13 cellular contexts compared by ENCODE assay signal in genomic region chr2:188766086-188766856, GRCh38.
DNase-seq lines count a peak whose midpoint lies in the region; ATAC-seq and TF ChIP-seq lines count a peak whose summit lies in the region.
"Had no signal": no experiment of that assay in that cellular context is flagged by ENCODE, and none has a peak within 500 bp of the region (broad histone marks: within the 10 kb centered on the region; RNA-seq: fewer than 3 reads in every experiment).

No MANE protein-coding gene starts in this region.

- H3K27ac ChIP-seq in HCT116 (ENCODE audit: low read depth, low read length) (no peak overlapping the region), heart right ventricle (no peak overlapping the region)

- H3K9ac ChIP-seq in HCT116 (ENCODE audit: low read length) = no peak overlapping the region

- no TSS peak for BruUV-seq in HCT116 (replicated peaks; lab: Mats Ljungman, UMichigan)

- TF ChIP-seq POLR2A in HCT116 (IDR thresholded peaks at IDR 0.05; ENCODE audit: borderline replicate concordance, extremely low read depth, insufficient read depth, insufficient read length) = no peak

- no peaks in the 10 kb centered on the region for H3K9me3 Mint-ChIP-seq in activated naive CD8-positive, alpha-beta T cell treated with anti-CD3 and anti-CD28 coated beads for 36 hours

- RAD21 ChIA-PET in HCT116 (lab: Charles Lee; ENCODE audit: low non-redundant PET in 1 of 2, low total read pairs in 2 of 2, uncharacterized antibody in 2 of 2, unreplicated experiment in 2 of 2) = no interaction called here

- TF ChIP-seq RAD21 in HCT116 (IDR thresholded peaks at IDR 0.05; ENCODE audit: low read depth) = no peak

- H3K36me3 ChIP-seq in HCT116 (ENCODE audit: control insufficient read depth in 1 of 2, insufficient read depth in 2 of 2, low read length in 2 of 2) (no peaks in the 10 kb centered on the region), heart right ventricle (no peaks in the 10 kb centered on the region)
- H3K36me3 ChIP-seq: HAP-1 had no signal

- ATAC-seq in HCT116 (no peak), heart right ventricle (no peak)

- H4K20me1 ChIP-seq in HCT116 (ENCODE audit: insufficient read depth) = no peaks in the 10 kb centered on the region

- H3K4me1 Mint-ChIP-seq in activated naive CD8-positive, alpha-beta T cell treated with anti-CD3 and anti-CD28 coated beads for 36 hours = no peaks in the 10 kb centered on the region
- H3K4me1 Mint-ChIP-seq: CD4-positive, CD25-positive, alpha-beta regulatory T cell had no signal

- DNase-seq in AG08395 (ENCODE audit: low spot score) (peak; percentile 14), HCT116 (ENCODE audit: low read depth, low spot score) (no peak), amniotic epithelial cell (ENCODE audit: low read depth) (peak; percentile 33), fibroblast of peridontal ligament (ENCODE audit: extremely low read depth) (peak; percentile 58), DMS53 (lab: John Stamatoyannopoulos, UW) (no peak), NCI-H2171 treated with DMSO at 0.1 percent for 48 hours (lab: John Stamatoyannopoulos, UW) (no peak), heart right ventricle (no peak)
- DNase-seq in activated naive CD8-positive, alpha-beta T cell treated with anti-CD3 and anti-CD28 coated beads for 36 hours = no peak
- DNase-seq: 8988T, DMS79, NCI-H1436 had no signal

- H3K4me2 ChIP-seq in HCT116 (ENCODE audit: low read length) = no peak overlapping the region

- no peak overlapping the region for H3K4me3 Mint-ChIP-seq in activated naive CD8-positive, alpha-beta T cell treated with anti-CD3 and anti-CD28 coated beads for 36 hours
- H3K4me3 Mint-ChIP-seq: CD4-positive, CD25-positive, alpha-beta regulatory T cell had no signal

- H3K27ac Mint-ChIP-seq in activated naive CD8-positive, alpha-beta T cell treated with anti-CD3 and anti-CD28 coated beads for 36 hours = no peak overlapping the region
- H3K27ac Mint-ChIP-seq: CD4-positive, CD25-positive, alpha-beta regulatory T cell had no signal

- 94% methylated on average over 3 of the region's 3 CpGs for WGBS in heart right ventricle, 2 donors

- POLR2A ChIA-PET in HCT116 (lab: Charles Lee) = no interaction called here

- H3K9me3 ChIP-seq in HCT116 (ENCODE audit: control insufficient read depth in 1 of 2, insufficient read depth in 1 of 2, low read depth in 1 of 2, low read length in 2 of 2) (no peaks in the 10 kb centered on the region), heart right ventricle (no peaks in the 10 kb centered on the region)
- H3K9me3 ChIP-seq: HAP-1 had no signal

- H3K27me3 Mint-ChIP-seq in activated naive CD8-positive, alpha-beta T cell treated with anti-CD3 and anti-CD28 coated beads for 36 hours = no peaks in the 10 kb centered on the region
- H3K27me3 Mint-ChIP-seq: CD4-positive, CD25-positive, alpha-beta regulatory T cell had no signal

- H3K27me3 ChIP-seq in HCT116 (ENCODE audit: insufficient read depth, low read length) = no peaks in the 10 kb centered on the region
- no peaks in the 10 kb centered on the region for H3K27me3 ChIP-seq in heart right ventricle

- H3K9me2 ChIP-seq in HCT116 (ENCODE audit: insufficient read depth) = no peaks in the 10 kb centered on the region

- no peaks in the 10 kb centered on the region for H3K36me3 Mint-ChIP-seq in activated naive CD8-positive, alpha-beta T cell treated with anti-CD3 and anti-CD28 coated beads for 36 hours
- H3K36me3 Mint-ChIP-seq: CD4-positive, CD25-positive, alpha-beta regulatory T cell had no signal

- intact Hi-C loops in HCT116 (cut with micrococcal nuclease) = loop anchor here (5.0 to 10.0 kb wide), 2 partner anchors 216 to 649 kb away; no protein-coding TSS in a partner anchor
- intact Hi-C loops in heart right ventricle (cut with DNase I) = loop anchor here in 1 of 10 donors (5.0 to 10.0 kb wide), 2 partner anchors 211 to 241 kb away; no protein-coding TSS in a partner anchor

- peak overlapping the region; percentile 42 for H2AFZ ChIP-seq in HCT116 (ENCODE audit: low read depth, low read length, poor library complexity, severe bottlenecking)

- H3K4me1 ChIP-seq in HCT116 (ENCODE audit: control insufficient read depth in 1 of 2, insufficient read depth in 2 of 2, low read length in 2 of 2) = no peaks in the 10 kb centered on the region
- H3K4me1 ChIP-seq in heart right ventricle = no peaks in the 10 kb centered on the region
- H3K4me1 ChIP-seq: HAP-1 had no signal

- no peaks in the 10 kb centered on the region for H3K79me2 ChIP-seq in HCT116 (ENCODE audit: insufficient read depth, low read length)

- TF ChIP-seq CTCF in HCT116 (IDR thresholded peaks at IDR 0.05 in 2 of 3, conservative IDR thresholded peaks at IDR 0.05 in 1 of 3; ENCODE audit: borderline replicate concordance in 1 of 3, insufficient read depth in 1 of 3, low read depth in 2 of 3, low read length in 2 of 3) (no peak), heart right ventricle (IDR thresholded peaks at IDR 0.05) (no peak)

- H3K4me3 ChIP-seq in HCT116 (replicated peaks in 1 of 2; ENCODE audit: low read depth in 1 of 2, low read length in 2 of 2) (no peak overlapping the region), heart right ventricle (no peak overlapping the region)
- H3K4me3 ChIP-seq: HAP-1 had no signal

- CTCF ChIA-PET in HCT116 (lab: Charles Lee) = interaction anchor here (1.3 kb wide), 1 partner anchor 218 kb away, joined by 5 read pairs; no protein-coding TSS in a partner anchor

TF ChIP-seq in HCT116, 20 proteins besides CTCF, POLR2A, EP300 and RAD21:
- no peak for TF ChIP-seq ZBTB33 (IDR thresholded peaks at IDR 0.05; ENCODE audit: extremely low read depth, insufficient replicate concordance, low read length)
- TF ChIP-seq SP1 (IDR thresholded peaks at IDR 0.05; ENCODE audit: low read depth) = no peak
- no peak for TF ChIP-seq ZNF274 (IDR thresholded peaks at IDR 0.05; ENCODE audit: low read depth, low read length)
- TF ChIP-seq SIN3A (IDR thresholded peaks at IDR 0.05; ENCODE audit: low read depth) = no peak
- no peak for TF ChIP-seq EZH2phosphoT487 (IDR thresholded peaks at IDR 0.05; ENCODE audit: borderline replicate concordance)
- no peak for TF ChIP-seq ZFX (IDR thresholded peaks at IDR 0.05)
- TF ChIP-seq MAX (IDR thresholded peaks at IDR 0.05) = no peak
- no peak for TF ChIP-seq POLR2AphosphoS5 (IDR thresholded peaks at IDR 0.05; ENCODE audit: low read depth, low read length)
- no peak for TF ChIP-seq CBX3 (IDR thresholded peaks at IDR 0.05; ENCODE audit: low read depth)
- TF ChIP-seq ATF3 (IDR thresholded peaks at IDR 0.05) = no peak
- TF ChIP-seq TCF7L2 (IDR thresholded peaks at IDR 0.05; ENCODE audit: borderline replicate concordance, extremely low read depth, insufficient read depth, insufficient read length) = no peak
- TF ChIP-seq FOSL1 (IDR thresholded peaks at IDR 0.05; ENCODE audit: low read depth) = no peak
- no peak for TF ChIP-seq JUND (IDR thresholded peaks at IDR 0.05)
- TF ChIP-seq REST (IDR thresholded peaks at IDR 0.05; ENCODE audit: low read depth) = no peak
- no peak for TF ChIP-seq EZH2 (IDR thresholded peaks at IDR 0.05)
- TF ChIP-seq YY1 (IDR thresholded peaks at IDR 0.05; ENCODE audit: extremely low read depth, insufficient replicate concordance, low read depth, low read length) = no peak
- no peak for TF ChIP-seq EGR1 (IDR thresholded peaks at IDR 0.05; ENCODE audit: low read depth)

Comparison
In these comparisons a context has a peak if more than half of its experiments do, and no peak if none do; other contexts are left out.
1. DNase-seq: peak in AG08395 (single experiment), amniotic epithelial cell (single experiment) and fibroblast of peridontal ligament (single experiment); none in HCT116 (single experiment), activated naive CD8-positive, alpha-beta T cell treated with anti-CD3 and anti-CD28 coated beads for 36 hours (single experiment), DMS53 (single experiment), NCI-H2171 treated with DMSO at 0.1 percent for 48 hours (single experiment) and heart right ventricle (0 of 2).